Comparison of ENCODE assay signal across 17 cellular contexts in genomic region chr9:86096382-86096781, GRCh38. TPM values are rescaled to one million over a fixed set of nuclear protein-coding genes. Genes with fewer than 3 reads are reported as not detected.
DNase-seq lines count a peak whose midpoint lies in the region; ATAC-seq, FAIRE-seq and TF ChIP-seq lines count a peak whose summit lies in the region.
"Had no signal": no experiment of that assay in that cellular context is flagged by ENCODE, and none has a peak within 500 bp of the region (broad histone marks: within the 10 kb centered on the region; RNA-seq: fewer than 3 reads in every experiment).

No MANE protein-coding gene starts in this region.

- H3K79me2 ChIP-seq in fibroblast of lung (ENCODE audit: control insufficient read depth, insufficient read depth, low read length): peaks cover 4% of the 10 kb centered on the region

- H3K27me3 Mint-ChIP-seq in osteocyte (ENCODE audit: unreplicated experiment): no peaks in the 10 kb centered on the region

- H3K4me2 ChIP-seq in fibroblast of lung (ENCODE audit: extremely low read depth, insufficient read depth, low read length): no peak overlapping the region

- no peak overlapping the region for H2AFZ ChIP-seq in fibroblast of lung (ENCODE audit: low read length)

- peaks cover 54% of the 10 kb centered on the region for H3K4me1 Mint-ChIP-seq in osteocyte (ENCODE audit: unreplicated experiment)

- no peaks in the 10 kb centered on the region for H3K36me3 Mint-ChIP-seq in osteocyte (ENCODE audit: unreplicated experiment)

- TF ChIP-seq POLR2A in H54 (IDR thresholded peaks at IDR 0.05; ENCODE audit: low read depth, low read length) (no peak), esophagus muscularis mucosa (IDR thresholded peaks at IDR 0.05; ENCODE audit: low read depth) (no peak)

- H3K27ac Mint-ChIP-seq in osteocyte (ENCODE audit: unreplicated experiment): peak overlapping the region; percentile 50
- H3K27ac Mint-ChIP-seq: endodermal cell had no signal

- H3K4me1 ChIP-seq in fibroblast of lung (ENCODE audit: control insufficient read depth, extremely low read depth, insufficient read depth, low read length) (peaks cover 2% of the 10 kb centered on the region), esophagus muscularis mucosa (peaks cover 7 to 19% (median 15%) of the 10 kb centered on the region in 4 donors)

- H3K36me3 ChIP-seq in fibroblast of lung (ENCODE audit: control insufficient read depth, insufficient read depth, low read length): no peaks in the 10 kb centered on the region
- no peaks in the 10 kb centered on the region for H3K36me3 ChIP-seq in esophagus muscularis mucosa
- H3K36me3 ChIP-seq: cardiac muscle cell had no signal

- intact Hi-C loops in esophagus muscularis mucosa (cut with DNase I): no loop called here

- no peaks in the 10 kb centered on the region for H4K20me1 ChIP-seq in fibroblast of lung (ENCODE audit: control insufficient read depth, extremely low read depth, insufficient read depth, low read length)

- peak; percentile 38 for FAIRE-seq in H54 (lab: Jason Lieb, UNC)

- no peak for TF ChIP-seq EP300 in esophagus muscularis mucosa (IDR thresholded peaks at IDR 0.05)

- no peak for DNase-seq in H54 (ENCODE audit: insufficient read length, low spot score)
- peak; percentile 44 for DNase-seq in RPMI8226
- DNase-seq in fibroblast of lung (ENCODE audit: low read depth in 2 of 2): peak; percentile 56 to 64
- no peak for DNase-seq in osteocyte (ENCODE audit: extremely low spot score, unreplicated experiment)
- DNase-seq in activated naive CD4-positive, alpha-beta T cell treated with anti-CD3 and anti-CD28 coated beads, Interleukin-2, amount 50 U/mL, for 16 hours: no peak
- no peak for DNase-seq in NCI-H2171 (lab: John Stamatoyannopoulos, UW)
- no peak for DNase-seq in esophagus muscularis mucosa (ENCODE audit: extremely low spot score)
- DNase-seq: activated effector memory CD4-positive, alpha-beta T cell treated with anti-CD3 and anti-CD28 coated beads, Interleukin-2, amount 50 U/mL, for 16 hours; DMS53; endodermal cell; glutamatergic neuron; mucosa of descending colon; NCI-H2081 treated with DMSO at 0.1 percent for 48 hours; posterior cingulate gyrus; stimulated activated CD4-positive, alpha-beta T cell treated with anti-CD3 and anti-CD28 coated beads, Interleukin-12 subunit alpha, Interleukin-12 subunit beta, amount 100 ng/mL, for 4 hours had no signal

- 83% methylated on average over 2 of the region's 2 CpGs for WGBS in esophagus muscularis mucosa

- H3K27ac ChIP-seq in fibroblast of lung (ENCODE audit: insufficient read depth, low read length) (no peak overlapping the region), esophagus muscularis mucosa (replicated peaks in 1 of 4) (no peak overlapping the region)
- H3K27ac ChIP-seq: cardiac muscle cell had no signal

- H3K27me3 ChIP-seq in fibroblast of lung (ENCODE audit: control insufficient read depth, insufficient read depth, low read length) (no peaks in the 10 kb centered on the region), esophagus muscularis mucosa (no peaks in the 10 kb centered on the region)

- no peaks in the 10 kb centered on the region for H3K9me3 ChIP-seq in fibroblast of lung (ENCODE audit: control insufficient read depth, insufficient read depth, low read depth, low read length)
- no peaks in the 10 kb centered on the region for H3K9me3 ChIP-seq in esophagus muscularis mucosa
- H3K9me3 ChIP-seq: mucosa of descending colon had no signal

- TF ChIP-seq CTCF in fibroblast of lung (conservative IDR thresholded peaks at IDR 0.05 in 1 of 2, IDR thresholded peaks at IDR 0.05 in 1 of 2; ENCODE audit: low read depth in 1 of 2, low read length in 2 of 2) (no peak), osteocyte (IDR thresholded peaks at IDR 0.05) (no peak), esophagus muscularis mucosa (IDR thresholded peaks at IDR 0.05) (no peak)

- H3K4me3 ChIP-seq in fibroblast of lung (replicated peaks in 1 of 4; ENCODE audit: control extremely low read depth in 1 of 4, insufficient read depth in 1 of 4, low read depth in 3 of 4, low read length in 4 of 4) (no peak overlapping the region), esophagus muscularis mucosa (no peak overlapping the region)
- H3K4me3 ChIP-seq: cardiac muscle cell, mucosa of descending colon had no signal

- H3K9me3 Mint-ChIP-seq in osteocyte (ENCODE audit: unreplicated experiment): no peaks in the 10 kb centered on the region
- H3K9me3 Mint-ChIP-seq: endodermal cell had no signal

- no peak overlapping the region for H3K9ac ChIP-seq in fibroblast of lung (ENCODE audit: insufficient read depth, low read length)

- H3K4me3 Mint-ChIP-seq in osteocyte (ENCODE audit: unreplicated experiment): no peak overlapping the region
- H3K4me3 Mint-ChIP-seq: endodermal cell had no signal

- ATAC-seq in HG03175 (IDR thresholded peaks at IDR 0.05; ENCODE audit: unreplicated experiment): no peak
- ATAC-seq: mucosa of descending colon had no signal

RNA-seq across cellular contexts. Expression of gene GOLM1, which starts 3.0 kb away (rescaled TPM):
- total RNA-seq in fibroblast of lung: 46.7 and 67.3 TPM in 2 replicates
- polyA plus RNA-seq in fibroblast of lung: 49.4 and 64.0 TPM in 2 replicates
- polyA plus RNA-seq in fibroblast of lung (2012): 43.2 and 57.5 TPM in 2 replicates
- polyA minus RNA-seq in fibroblast of lung (ENCODE audit: low replicate concordance): 14.4 and 15.9 TPM in 2 replicates
- total RNA-seq in osteocyte: 91.9 and 93.4 TPM in 2 replicates
- total RNA-seq in esophagus muscularis mucosa: 1 to 10 TPM; 2.9 to 8.6 (median 7.6) TPM

Comparison
In these comparisons a context has a peak if more than half of its experiments do, and no peak if none do; other contexts are left out.
1. DNase-seq: peak in RPMI8226 (single experiment) and fibroblast of lung (2 of 2); none in H54 (single experiment), osteocyte (single experiment), activated naive CD4-positive, alpha-beta T cell treated with anti-CD3 and anti-CD28 coated beads, Interleukin-2, amount 50 U/mL, for 16 hours (single experiment), NCI-H2171 (single experiment) and esophagus muscularis mucosa (single experiment).